In the genomic region with DNA sequence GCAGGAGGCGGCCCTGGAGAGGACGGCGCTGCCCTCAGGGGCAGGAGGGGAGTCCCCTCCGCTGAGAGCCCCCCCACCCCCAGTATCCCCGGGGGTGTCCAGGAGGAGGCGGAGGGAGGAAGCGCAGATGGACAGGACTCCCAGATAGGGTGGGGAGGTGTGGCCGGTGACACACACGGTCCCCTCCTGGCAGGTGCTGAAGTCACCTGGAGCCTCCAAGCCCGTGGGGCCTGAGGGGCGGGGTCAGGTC, we compare ENCODE assay signal across 9 cellular contexts. TPM values are rescaled to one million over a fixed set of nuclear protein-coding genes. Genes with fewer than 3 reads are reported as not detected.
DNase-seq lines count a peak whose midpoint lies in the region; ATAC-seq, FAIRE-seq and TF ChIP-seq lines count a peak whose summit lies in the region.
"Had no signal": no experiment of that assay in that cellular context is flagged by ENCODE, and none has a peak within 500 bp of the region (broad histone marks: within the 10 kb centered on the region; RNA-seq: fewer than 3 reads in every experiment).

No MANE protein-coding gene starts in this region.

- H4K20me1 ChIP-seq in endothelial cell of umbilical vein (replicated peaks; ENCODE audit: control insufficient read depth, extremely low read depth, insufficient read depth, low read length), result no peaks in the 10 kb centered on the region

- no peak for FAIRE-seq in endothelial cell of umbilical vein (lab: Jason Lieb, UNC)

- H3K27ac ChIP-seq in RWPE1 (peak overlapping the region; percentile 89), endothelial cell of umbilical vein (ENCODE audit: insufficient read depth, low read depth, low read length) (no peak overlapping the region), ovary (no peak overlapping the region)

- H3K79me2 ChIP-seq in endothelial cell of umbilical vein (ENCODE audit: control insufficient read depth, insufficient read depth, low read length), result no peaks in the 10 kb centered on the region

- no peak overlapping the region for H2AFZ ChIP-seq in endothelial cell of umbilical vein (ENCODE audit: low read depth, low read length)

- no peak overlapping the region for H3K4me2 ChIP-seq in endothelial cell of umbilical vein (ENCODE audit: insufficient read depth, low read length)

- intact Hi-C loops in endothelial cell of umbilical vein (cut with micrococcal nuclease), result no loop called here
- intact Hi-C loops in ovary (cut with DNase I), result no loop called here

- POLR2A ChIA-PET in RWPE1 (lab: Yijun Ruan, JAX; ENCODE audit: low non-redundant PET), result no interaction called here
- POLR2A ChIA-PET in endothelial cell of umbilical vein (lab: Charles Lee), result no interaction called here

- CTCF ChIA-PET in RWPE1 (lab: Yijun Ruan, JAX) (interaction anchor here (0.6 to 0.9 kb wide), 3 partner anchors 35 to 343 kb away, joined by 3 to 5 read pairs (median 4); no protein-coding TSS in a partner anchor), endothelial cell of umbilical vein (lab: Charles Lee) (interaction anchor here (1.5 to 2.0 kb wide), 2 partner anchors 10 to 15 kb away, joined by 5 to 10 read pairs; no protein-coding TSS in a partner anchor)

- H3K9ac ChIP-seq in endothelial cell of umbilical vein (replicated peaks; ENCODE audit: extremely low read depth, insufficient read depth, low read length), result no peak overlapping the region

- H3K27me3 ChIP-seq in endothelial cell of umbilical vein (ENCODE audit: control insufficient read depth in 2 of 2, insufficient read depth in 2 of 2, low read length in 2 of 2) (peaks cover 1 to 11% of the 10 kb centered on the region in 2 experiments), ovary (no peaks in the 10 kb centered on the region)

- no peak for TF ChIP-seq POLR2A in endothelial cell of umbilical vein (IDR thresholded peaks at IDR 0.05; ENCODE audit: low read depth, low read length)
- TF ChIP-seq POLR2A in ovary (IDR thresholded peaks at IDR 0.05), result no peak

- no peaks in the 10 kb centered on the region for H3K9me1 ChIP-seq in endothelial cell of umbilical vein (replicated peaks; ENCODE audit: control insufficient read depth, extremely low read depth, insufficient read depth, low read length)

- H3K9me3 ChIP-seq in endothelial cell of umbilical vein (replicated peaks; ENCODE audit: control insufficient read depth, insufficient read depth, low read length), result no peaks in the 10 kb centered on the region
- H3K9me3 ChIP-seq in ovary, result no peaks in the 10 kb centered on the region

- no peak for ATAC-seq in GM18520 (IDR thresholded peaks at IDR 0.05; ENCODE audit: unreplicated experiment)

- no peaks in the 10 kb centered on the region for H3K36me3 ChIP-seq in endothelial cell of umbilical vein (ENCODE audit: control insufficient read depth in 2 of 2, extremely low read depth in 1 of 2, insufficient read depth in 2 of 2, low read length in 2 of 2)
- H3K36me3 ChIP-seq in ovary, result no peaks in the 10 kb centered on the region

- no peak for TF ChIP-seq EP300 in ovary (IDR thresholded peaks at IDR 0.05)

- DNase-seq in COR-L47 (lab: John Stamatoyannopoulos, UW), result peak; percentile 13
- DNase-seq in RWPE1 (ENCODE audit: low spot score), result no peak
- no peak for DNase-seq in endothelial cell of umbilical vein (ENCODE audit: low read depth, low spot score)
- DNase-seq in ovary, result peak in 2 of 5 donors; percentile 47 to 73
- no peak for DNase-seq in stimulated activated CD4-positive, alpha-beta T cell treated with anti-CD3 and anti-CD28 coated beads, Interleukin-15, amount 100 ng/mL, for 24 hours
- DNase-seq in activated CD8-positive, alpha-beta memory T cell treated with anti-CD3 and anti-CD28 coated beads, Interleukin-2, amount 50 U/mL, for 48 hours, result no peak
- no peak for DNase-seq in AG08395 (ENCODE audit: low spot score)
- DNase-seq: dermis blood vessel endothelial cell had no signal

- TF ChIP-seq CTCF in RWPE1 (conservative IDR thresholded peaks at IDR 0.05; ENCODE audit: low read depth) (no peak), endothelial cell of umbilical vein (IDR thresholded peaks at IDR 0.05; ENCODE audit: extremely low read depth in 1 of 2, insufficient read depth in 1 of 2, low read depth in 1 of 2, low read length in 2 of 2) (no peak), ovary (IDR thresholded peaks at IDR 0.05) (no peak)

- peak overlapping the region in 1 of 3 experiments; percentile 35 for H3K4me3 ChIP-seq in endothelial cell of umbilical vein (replicated peaks in 1 of 3; ENCODE audit: insufficient read depth in 1 of 3, low read depth in 1 of 3, low read length in 3 of 3)
- H3K4me3 ChIP-seq in ovary, result peak overlapping the region; percentile 41

- dilution Hi-C loops in endothelial cell of umbilical vein (cut with MboI; ENCODE audit: extremely low pct_ligation_motif_present, low sequenced_read_pairs), result no loop called here

- H3K4me1 ChIP-seq in endothelial cell of umbilical vein (ENCODE audit: control insufficient read depth, extremely low read depth, insufficient read depth, low read length) (peaks cover 6% of the 10 kb centered on the region), ovary (ENCODE audit: insufficient read depth) (peaks cover 15% of the 10 kb centered on the region)

- 6 to 20% (median 9%) methylated on average over 9 to 11 of the region's 11 CpGs for WGBS in ovary, 3 donors

- no TSS peak for BruUV-seq in endothelial cell of umbilical vein (replicated peaks; lab: Mats Ljungman, UMichigan)

TF ChIP-seq in endothelial cell of umbilical vein, 7 proteins besides CTCF, POLR2A, EP300 and RAD21 (continues in another document):
- TF ChIP-seq GATA2 (IDR thresholded peaks at IDR 0.05; ENCODE audit: insufficient read depth, insufficient read length, low read depth, low read length), result no peak
- no peak for TF ChIP-seq POLR2AphosphoS5 (IDR thresholded peaks at IDR 0.05; ENCODE audit: insufficient read depth, low read depth, low read length)
- TF ChIP-seq EZH2 (IDR thresholded peaks at IDR 0.05; ENCODE audit: borderline replicate concordance, low read depth, low read length, severe bottlenecking), result peak; percentile 2
- no peak for TF ChIP-seq MYC (IDR thresholded peaks at IDR 0.05; ENCODE audit: low read depth, low read length)

RNA-seq across cellular contexts. Expression of a gene that starts 1.4 kb away (rescaled TPM):
- 1.7 and 1.8 TPM in 2 replicates for total RNA-seq in endothelial cell of umbilical vein
- 4.7 and 8.4 TPM in 2 replicates for polyA plus RNA-seq in endothelial cell of umbilical vein
- polyA plus RNA-seq in endothelial cell of umbilical vein (2011; cell fraction: cytosol; rRNA removed), result 4.4 and 6.7 TPM in 2 replicates
- 7.3 and 9.2 TPM in 2 replicates for polyA plus RNA-seq in endothelial cell of umbilical vein (2011; cell fraction: nucleus; rRNA removed)
- 10.3 and 30.0 TPM in 2 replicates for polyA plus RNA-seq in endothelial cell of umbilical vein (2012)
- 2.0 and 2.2 TPM in 2 replicates for polyA minus RNA-seq in endothelial cell of umbilical vein
- not detected for polyA minus RNA-seq in endothelial cell of umbilical vein (2011; cell fraction: cytosol; rRNA and poly(A)+ RNA removed)
- polyA minus RNA-seq in endothelial cell of umbilical vein (2011; cell fraction: nucleus; rRNA and poly(A)+ RNA removed), result 0.58 and 1.3 TPM in 2 replicates
- total RNA-seq in ovary, result 10 to 100 TPM; 17.3 to 91.1 (median 58.7) TPM
- polyA plus RNA-seq in ovary, result 10 to 100 TPM in 1 of 2 donors, 1 to 10 TPM in 1; 7.4 to 62.1 TPM

RNA-seq across cellular contexts. Expression of a gene that starts 6.2 kb away (rescaled TPM):
- total RNA-seq in endothelial cell of umbilical vein (38.6 and 44.9 TPM in 2 replicates), ovary (10 to 100 TPM; 17.0 to 44.2 (median 24.1) TPM)
- polyA plus RNA-seq in endothelial cell of umbilical vein (17.0 and 20.6 TPM in 2 replicates), ovary (10 to 100 TPM in 1 of 2 donors, 1 to 10 TPM in 1; 6.2 to 11.9 TPM)
- 8.4 and 10.6 TPM in 2 replicates for polyA plus RNA-seq in endothelial cell of umbilical vein (2011; cell fraction: cytosol; rRNA removed)
- 206 and 223 TPM in 2 replicates for polyA plus RNA-seq in endothelial cell of umbilical vein (2011; cell fraction: nucleus; rRNA removed)
- polyA plus RNA-seq in endothelial cell of umbilical vein (2012), result 14.0 and 23.2 TPM in 2 replicates
- polyA minus RNA-seq in endothelial cell of umbilical vein, result 53.6 and 72.9 TPM in 2 replicates
- 11.4 TPM for polyA minus RNA-seq in endothelial cell of umbilical vein (2011; cell fraction: cytosol; rRNA and poly(A)+ RNA removed)
- 67.0 and 69.2 TPM in 2 replicates for polyA minus RNA-seq in endothelial cell of umbilical vein (2011; cell fraction: nucleus; rRNA and poly(A)+ RNA removed)

RNA-seq across cellular contexts. Expression of a gene that starts 25.0 kb away (rescaled TPM):
- total RNA-seq in endothelial cell of umbilical vein (12.1 and 14.1 TPM in 2 replicates), ovary (10 to 100 TPM in 3 of 7 donors, 1 to 10 TPM in 4; 9.1 to 14.7 (median 9.7) TPM)
- polyA plus RNA-seq in endothelial cell of umbilical vein (12.7 and 13.4 TPM in 2 replicates), ovary (1 to 10 TPM; 4.1 to 8.6 TPM)
- polyA plus RNA-seq in endothelial cell of umbilical vein (2011; cell fraction: cytosol; rRNA removed), result 9.6 and 11.3 TPM in 2 replicates
- 14.4 and 14.8 TPM in 2 replicates for polyA plus RNA-seq in endothelial cell of umbilical vein (2011; cell fraction: nucleus; rRNA removed)
- polyA plus RNA-seq in endothelial cell of umbilical vein (2012), result 6.2 and 8.2 TPM in 2 replicates
- 8.6 and 10.4 TPM in 2 replicates for polyA minus RNA-seq in endothelial cell of umbilical vein
- polyA minus RNA-seq in endothelial cell of umbilical vein (2011; cell fraction: cytosol; rRNA and poly(A)+ RNA removed), result 8.4 TPM
- 6.0 and 6.2 TPM in 2 replicates for polyA minus RNA-seq in endothelial cell of umbilical vein (2011; cell fraction: nucleus; rRNA and poly(A)+ RNA removed)

RNA-seq across cellular contexts. Expression of a gene that starts 44.6 kb away (rescaled TPM):
- total RNA-seq in endothelial cell of umbilical vein, result 0.69 TPM in 1 of 2 replicates, not detected in the other
- polyA plus RNA-seq in endothelial cell of umbilical vein, result 11.3 and 20.6 TPM in 2 replicates
- polyA plus RNA-seq in endothelial cell of umbilical vein (2011; cell fraction: cytosol; rRNA removed), result 3.6 and 9.3 TPM in 2 replicates
- polyA plus RNA-seq in endothelial cell of umbilical vein (2011; cell fraction: nucleus; rRNA removed), result not detected in 2 replicates
- polyA plus RNA-seq in endothelial cell of umbilical vein (2012), result 2.4 and 7.0 TPM in 2 replicates
- polyA minus RNA-seq in endothelial cell of umbilical vein, result 0.34 and 2.6 TPM in 2 replicates
- polyA minus RNA-seq in endothelial cell of umbilical vein (2011; cell fraction: cytosol; rRNA and poly(A)+ RNA removed), result not detected
- polyA minus RNA-seq in endothelial cell of umbilical vein (2011; cell fraction: nucleus; rRNA and poly(A)+ RNA removed), result not detected in 2 replicates
- total RNA-seq in ovary, result 1 to 10 TPM; 2.0 to 6.4 (median 4.1) TPM
- polyA plus RNA-seq in ovary, result 1 to 10 TPM in 1 of 2 donors, not detected in 1; 7.0 TPM

RNA-seq across cellular contexts. Expression of a gene that starts 55.9 kb away (rescaled TPM):
- total RNA-seq in endothelial cell of umbilical vein (51.6 and 56.3 TPM in 2 replicates), ovary (10 to 100 TPM; 25.6 to 59.5 (median 47.4) TPM)
- polyA plus RNA-seq in endothelial cell of umbilical vein (37.0 and 48.7 TPM in 2 replicates), ovary (10 to 100 TPM; 15.3 to 38.5 TPM)
- polyA plus RNA-seq in endothelial cell of umbilical vein (2011; cell fraction: cytosol; rRNA removed), result 41.4 and 44.3 TPM in 2 replicates
- polyA plus RNA-seq in endothelial cell of umbilical vein (2011; cell fraction: nucleus; rRNA removed), result 67.4 and 69.3 TPM in 2 replicates
- polyA plus RNA-seq in endothelial cell of umbilical vein (2012), result 27.5 and 41.6 TPM in 2 replicates
- 19.9 and 33.6 TPM in 2 replicates for polyA minus RNA-seq in endothelial cell of umbilical vein
- 14.3 TPM for polyA minus RNA-seq in endothelial cell of umbilical vein (2011; cell fraction: cytosol; rRNA and poly(A)+ RNA removed)
- 25.8 and 29.8 TPM in 2 replicates for polyA minus RNA-seq in endothelial cell of umbilical vein (2011; cell fraction: nucleus; rRNA and poly(A)+ RNA removed)
